Comparison of ENCODE assay signal across 9 cellular contexts in genomic region chr2:119028327-119029174, GRCh38.
DNase-seq lines count a peak whose midpoint lies in the region; ATAC-seq and TF ChIP-seq lines count a peak whose summit lies in the region.
"Had no signal": no experiment of that assay in that cellular context is flagged by ENCODE, and none has a peak within 500 bp of the region (broad histone marks: within the 10 kb centered on the region; RNA-seq: fewer than 3 reads in every experiment).

No MANE protein-coding gene starts in this region.

- peak; percentile 72 for TF ChIP-seq CTCF in LNCaP clone FGC (IDR thresholded peaks at IDR 0.05; ENCODE audit: control insufficient read depth, extremely low read depth, insufficient read depth)
- TF ChIP-seq CTCF in astrocyte of the cerebellum (IDR thresholded peaks at IDR 0.05; ENCODE audit: low read depth, low read length, missing control alignments): peak; percentile 55

- H3K4me3 ChIP-seq in LNCaP clone FGC (ENCODE audit: low read depth, low read length): no peak overlapping the region
- no peak overlapping the region for H3K4me3 ChIP-seq in astrocyte of the cerebellum (ENCODE audit: low read depth, low read length)
- H3K4me3 ChIP-seq: SK-N-MC had no signal

- ATAC-seq in HG02798 (IDR thresholded peaks at IDR 0.05; ENCODE audit: poor library complexity, unreplicated experiment) (no peak), HG03175 (IDR thresholded peaks at IDR 0.05; ENCODE audit: unreplicated experiment) (no peak)

- DNase-seq in GM03348 (ENCODE audit: low spot score): peak; percentile 56
- peak; percentile 8 for DNase-seq in LNCaP clone FGC (ENCODE audit: low read depth)
- no peak for DNase-seq in astrocyte of the cerebellum (ENCODE audit: low read depth)
- peak; percentile 32 for DNase-seq in mucosa of gallbladder (ENCODE audit: low spot score)
- DNase-seq in globus pallidus (ENCODE audit: low spot score): no peak
- DNase-seq in stimulated activated naive CD4-positive, alpha-beta T cell (lab: John Stamatoyannopoulos, UW): no peak

- in situ Hi-C loops in astrocyte of the cerebellum (cut with HindIII; ENCODE audit: low sequenced_read_pairs): no loop called here

Comparison
In these comparisons a context has a peak if more than half of its experiments do, and no peak if none do; other contexts are left out.
1. DNase-seq: peak in GM03348 (single experiment), LNCaP clone FGC (single experiment) and mucosa of gallbladder (single experiment); none in astrocyte of the cerebellum (single experiment), globus pallidus (single experiment) and stimulated activated naive CD4-positive, alpha-beta T cell (0 of 6).